In genomic region chr20:46689082-46689753, GRCh38 we compare ENCODE assay signal across 8 cellular contexts. TPM values are rescaled to one million over a fixed set of nuclear protein-coding genes. Genes with fewer than 3 reads are reported as not detected.
DNase-seq lines count a peak whose midpoint lies in the region; FAIRE-seq and TF ChIP-seq lines count a peak whose summit lies in the region.

TP53RK (minus strand) TSS chr20:46689444; CDS start chr20:46689414, 30 bp downstream.

- peaks cover 18 to 33% of the 10 kb centered on the region in 2 experiments for H3K4me1 ChIP-seq in neutrophil (ENCODE audit: control insufficient read depth in 1 of 2, insufficient read depth in 1 of 2, low read depth in 1 of 2, low read length in 1 of 2)

- CTCF ChIA-PET in HEK293T (lab: Yijun Ruan, JAX): no interaction called here

- peak; percentile 23 for TF ChIP-seq CTCF in neutrophil (IDR thresholded peaks at IDR 0.05)

- in situ Hi-C loops in SK-MEL-5 (cut with HindIII; ENCODE audit: low pct_unique_long_range_greater_than_20kb, low sequenced_read_pairs): loop anchor here (25.0 kb wide), 1 partner anchor 152 kb away; no protein-coding TSS in a partner anchor

- H3K36me3 ChIP-seq in neutrophil: peaks cover 4% of the 10 kb centered on the region

- H3K27ac ChIP-seq in neutrophil (peak within 1 kb of the TSS; percentile 77), substantia nigra (ENCODE audit: low read depth, low read length, poor library complexity, severe bottlenecking) (peak within 1 kb of the TSS; percentile 86)

- no peak for FAIRE-seq in frontal cortex (lab: Jason Lieb, UNC)

- DNase-seq in GM04503 (ENCODE audit: low read depth): peak; percentile 99
- DNase-seq in HEK293T (ENCODE audit: extremely low spot score): peak; percentile 98
- peak; percentile 100 for DNase-seq in MV-4-11 (lab: John Stamatoyannopoulos, UW)
- DNase-seq in SK-MEL-5 (ENCODE audit: low read depth, low spot score): peak; percentile 100
- peak; percentile 96 for DNase-seq in activated naive CD4-positive, alpha-beta T cell treated with Interleukin-2 at 50 U/mL for 16 hours
- peak; percentile 85 to 93 for DNase-seq in frontal cortex (ENCODE audit: low spot score in 2 of 2)
- peak; percentile 52 to 98 (median 91) for DNase-seq in substantia nigra (lab: John Stamatoyannopoulos, UW)

- POLR2A ChIA-PET in HEK293T (lab: Yijun Ruan, JAX): interaction anchor here (1.1 to 1.7 kb wide), 4 partner anchors 12 to 22 kb away, joined by 3 to 6 read pairs (median 4); no protein-coding TSS in a partner anchor

- H3K9me3 ChIP-seq in neutrophil: no peaks in the 10 kb centered on the region

- no peaks in the 10 kb centered on the region for H3K27me3 ChIP-seq in neutrophil

- peak within 1 kb of the TSS; percentile 75 to 89 for H3K4me3 ChIP-seq in neutrophil (ENCODE audit: low read depth in 1 of 2, low read length in 1 of 2)

TF ChIP-seq in HEK293T, 16 proteins besides CTCF, POLR2A, EP300 and RAD21:
- no peak for TF ChIP-seq CTBP1 (IDR thresholded peaks at IDR 0.05; ENCODE audit: borderline replicate concordance)

RNA-seq across cellular contexts. Expression of gene TP53RK, which starts in this region (rescaled TPM):
- 52.9 and 56.6 TPM in 2 replicates for total RNA-seq in SK-MEL-5 (2014; rRNA removed; shearing (Covaris generic))
- 23.4 and 28.1 TPM in 2 replicates for polyA plus RNA-seq in SK-MEL-5 (2015; cell fraction: cytosol; rRNA removed)
- polyA plus RNA-seq in SK-MEL-5 (2015; cell fraction: nucleus; rRNA removed): 13.2 and 14.5 TPM in 2 replicates
- total RNA-seq in frontal cortex: 51.0 TPM

Comparison
In these comparisons a context has a peak if more than half of its experiments do, and no peak if none do; other contexts are left out.
1. Peak in every context shown above with its lines: DNase-seq, H3K4me3 ChIP-seq and H3K27ac ChIP-seq.